21 cellular contexts compared by ENCODE assay signal in the genomic region with DNA sequence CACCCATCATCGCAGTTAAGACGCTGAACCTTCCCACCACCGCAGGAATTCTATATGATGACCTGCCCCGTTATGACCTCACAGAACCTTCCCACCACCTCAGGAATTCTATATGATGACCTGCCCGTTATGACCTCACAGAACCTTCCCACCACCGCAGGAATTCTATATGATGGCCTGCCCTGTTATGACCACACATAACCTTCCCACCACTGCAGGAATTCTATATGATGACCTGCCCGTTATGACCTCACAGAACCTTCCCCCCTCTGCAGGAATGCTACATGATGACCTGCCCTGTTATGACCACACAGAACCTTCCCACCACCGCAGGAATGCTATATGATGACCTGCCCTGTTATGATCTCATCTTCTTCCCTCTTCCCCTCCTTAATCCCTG.
DNase-seq lines count a peak whose midpoint lies in the region; ATAC-seq, FAIRE-seq and TF ChIP-seq lines count a peak whose summit lies in the region.
"Had no signal": no experiment of that assay in that cellular context is flagged by ENCODE, and none has a peak within 500 bp of the region (broad histone marks: within the 10 kb centered on the region; RNA-seq: fewer than 3 reads in every experiment).

No MANE protein-coding gene starts in this region.

- H3K9me3 ChIP-seq in K562 (replicated peaks; ENCODE audit: control insufficient read depth, insufficient read depth, low read depth, low read length) = no peaks in the 10 kb centered on the region
- H3K9me3 ChIP-seq: breast epithelium, Caco-2, esophagus squamous epithelium, mucosa of descending colon had no signal

- H3K4me1 ChIP-seq in K562 (replicated peaks in 1 of 2; ENCODE audit: control insufficient read depth in 2 of 2, insufficient read depth in 2 of 2, low read length in 2 of 2) (no peaks in the 10 kb centered on the region), GM23338 (ENCODE audit: insufficient read depth) (no peaks in the 10 kb centered on the region)
- H3K4me1 ChIP-seq: breast epithelium, Caco-2, esophagus squamous epithelium, neural progenitor cell had no signal

- H3F3A ChIP-seq in GM23338 (replicated peaks; ENCODE audit: low read depth) = no peaks in the 10 kb centered on the region

- no peaks in the 10 kb centered on the region for H3K27me3 Mint-ChIP-seq in GM23338 (ENCODE audit: insufficient read depth, low read depth, poor library complexity)
- H3K27me3 Mint-ChIP-seq in activated T-cell treated with anti-CD3 and anti-CD28 coated beads, Interleukin-2, amount 50 U/mL, for 72 hours (ENCODE audit: low read depth) = no peaks in the 10 kb centered on the region
- H3K27me3 Mint-ChIP-seq: activated CD4-positive, alpha-beta T cell treated with anti-CD3 and anti-CD28 coated beads for 36 hours; activated T-helper 17 cell treated with anti-CD3 and anti-CD28 coated beads, Interleukin-2, amount 50 U/mL, for 72 hours had no signal

- TF ChIP-seq EP300 in K562 (IDR thresholded peaks at IDR 0.05; ENCODE audit: low read length) = no peak

- H3K27ac ChIP-seq in K562 (ENCODE audit: extremely low read depth, low read depth, low read length) (no peak overlapping the region), GM23338 (ENCODE audit: low read depth) (no peak overlapping the region)
- H3K27ac ChIP-seq: breast epithelium, esophagus squamous epithelium, neural progenitor cell had no signal

- H2AFZ ChIP-seq in K562 (ENCODE audit: low read depth, low read length) (no peak overlapping the region), GM23338 (no peak overlapping the region)
- H2AFZ ChIP-seq: neural progenitor cell had no signal

- no peak for TF ChIP-seq RAD21 in K562 (CRISPR knock-in tag; conservative IDR thresholded peaks at IDR 0.05 in 1 of 2, IDR thresholded peaks at IDR 0.05 in 1 of 2)

- no peak for ATAC-seq in K562
- ATAC-seq in GM23338 = no peak
- no peak for ATAC-seq in activated T-cell treated with anti-CD3 and anti-CD28 coated beads, Interleukin-2, amount 50 U/mL, for 72 hours (replicated peaks in 1 of 2)
- ATAC-seq: activated CD4-positive, alpha-beta T cell treated with anti-CD3 and anti-CD28 coated beads for 36 hours; activated T-helper 17 cell treated with anti-CD3 and anti-CD28 coated beads, Interleukin-2, amount 50 U/mL, for 72 hours; mucosa of descending colon had no signal

- TF ChIP-seq POLR2A in K562 (conservative IDR thresholded peaks at IDR 0.05) = no peak

- peak; percentile 45 for DNase-seq in AG20443 (ENCODE audit: low spot score)
- peak; percentile 47 for DNase-seq in H4 (ENCODE audit: low spot score)
- DNase-seq in K562 (ENCODE audit: extremely low read depth in 1 of 4, low spot score in 3 of 4) = peak in 1 of 4 experiments; percentile 9
- DNase-seq in kidney tubule cell (ENCODE audit: low spot score) = peak; percentile 5
- DNase-seq in GM23338 (ENCODE audit: low spot score) = no peak
- no peak for DNase-seq in stimulated activated CD4-positive, alpha-beta T cell treated with anti-CD3 and anti-CD28 coated beads, Interleukin-1b, Interleukin-23, amount 100 ng/mL, for 48 hours
- no peak for DNase-seq in activated T-cell treated with anti-CD3 and anti-CD28 coated beads, Interleukin-2, amount 50 U/mL, for 72 hours
- DNase-seq: activated CD4-positive, alpha-beta T cell treated with anti-CD3 and anti-CD28 coated beads for 36 hours; Caco-2; esophagus squamous epithelium; H7; MM.1S; mucosa of descending colon; NCI-H1930; RPMI8226; stimulated activated CD8-positive, alpha-beta memory T cell treated with anti-CD3 and anti-CD28 coated beads, Interleukin-4, amount 100 ng/mL, for 48 hours had no signal

- CTCF ChIA-PET in K562 (lab: Yijun Ruan, JAX; ENCODE audit: low intra/inter-chr PET ratio) = no interaction called here

- in situ Hi-C loops in K562 (cut with MboI) = no loop called here

- H3K79me2 ChIP-seq in K562 (ENCODE audit: control insufficient read depth, insufficient read depth, low read length) = no peaks in the 10 kb centered on the region
- H3K79me2 ChIP-seq in GM23338 (replicated peaks; ENCODE audit: insufficient read depth) = no peaks in the 10 kb centered on the region

- H3K36me3 Mint-ChIP-seq in GM23338 (ENCODE audit: low read depth) = no peaks in the 10 kb centered on the region
- H3K36me3 Mint-ChIP-seq in activated T-cell treated with anti-CD3 and anti-CD28 coated beads, Interleukin-2, amount 50 U/mL, for 72 hours (ENCODE audit: insufficient read depth in 2 of 2) = peaks cover 2% of the 10 kb centered on the region in 2 donors
- H3K36me3 Mint-ChIP-seq: neural progenitor cell had no signal

- FAIRE-seq in K562 (lab: Jason Lieb, UNC) = peak; percentile 85
- FAIRE-seq: G401.6, TTC549 had no signal

- intact Hi-C loops in K562 (cut with micrococcal nuclease) = no loop called here

- H3K27ac Mint-ChIP-seq in GM23338 = no peak overlapping the region
- no peak overlapping the region for H3K27ac Mint-ChIP-seq in activated T-cell treated with anti-CD3 and anti-CD28 coated beads, Interleukin-2, amount 50 U/mL, for 72 hours
- H3K27ac Mint-ChIP-seq: activated CD4-positive, alpha-beta T cell treated with anti-CD3 and anti-CD28 coated beads for 36 hours; activated T-helper 17 cell treated with anti-CD3 and anti-CD28 coated beads, Interleukin-2, amount 50 U/mL, for 72 hours; neural progenitor cell had no signal

- peaks cover 4% of the 10 kb centered on the region; the same call in 2 of the 3 replicates for H3K9me3 Mint-ChIP-seq in GM23338
- peaks cover 0 to 7% of the 10 kb centered on the region in 2 donors for H3K9me3 Mint-ChIP-seq in activated T-cell treated with anti-CD3 and anti-CD28 coated beads, Interleukin-2, amount 50 U/mL, for 72 hours
- H3K9me3 Mint-ChIP-seq: activated T-helper 17 cell treated with anti-CD3 and anti-CD28 coated beads, Interleukin-2, amount 50 U/mL, for 72 hours had no signal

- H3K9me1 ChIP-seq in K562 (ENCODE audit: control insufficient read depth, insufficient read depth, low read length) = no peaks in the 10 kb centered on the region

- no peak overlapping the region for H3K4me2 ChIP-seq in K562 (ENCODE audit: insufficient read depth, low read length)
- no peak overlapping the region for H3K4me2 ChIP-seq in GM23338
- H3K4me2 ChIP-seq: neural progenitor cell had no signal

- no peak overlapping the region for H3K4me3 Mint-ChIP-seq in GM23338
- no peak overlapping the region for H3K4me3 Mint-ChIP-seq in activated T-cell treated with anti-CD3 and anti-CD28 coated beads, Interleukin-2, amount 50 U/mL, for 72 hours
- H3K4me3 Mint-ChIP-seq: activated CD4-positive, alpha-beta T cell treated with anti-CD3 and anti-CD28 coated beads for 36 hours; activated T-helper 17 cell treated with anti-CD3 and anti-CD28 coated beads, Interleukin-2, amount 50 U/mL, for 72 hours; neural progenitor cell had no signal

- H3K27me3 ChIP-seq in K562 (ENCODE audit: control insufficient read depth in 2 of 2, insufficient read depth in 2 of 2, low read length in 2 of 2) (peaks cover 0 to 6% of the 10 kb centered on the region in 2 experiments; a peak in 1 of 5 replicates), GM23338 (ENCODE audit: insufficient read depth) (no peaks in the 10 kb centered on the region)
- H3K27me3 ChIP-seq: breast epithelium, esophagus squamous epithelium, neural progenitor cell had no signal

- no TSS peak for BruUV-seq in K562 (replicated peaks; lab: Mats Ljungman, UMichigan)

- H4K20me1 ChIP-seq in K562 (replicated peaks; ENCODE audit: control insufficient read depth, insufficient read depth, low read length) (no peaks in the 10 kb centered on the region), GM23338 (replicated peaks; ENCODE audit: insufficient read depth) (no peaks in the 10 kb centered on the region)

- POLR2A ChIA-PET in K562 (lab: Yijun Ruan, JAX) = no interaction called here

- no peaks in the 10 kb centered on the region for H3K36me3 ChIP-seq in K562 (ENCODE audit: control insufficient read depth, insufficient read depth, low read length)
- H3K36me3 ChIP-seq in GM23338 (ENCODE audit: insufficient read depth) = no peaks in the 10 kb centered on the region
- H3K36me3 ChIP-seq: breast epithelium, esophagus squamous epithelium, neural progenitor cell had no signal

- whole genome bisulfite sequencing in K562 (ENCODE audit: insufficient coverage, low coverage, missing lambda C conversion rate) = 1% methylated on average over 8 of the region's 8 CpGs

- H3K4me3 ChIP-seq in K562 = no peak overlapping the region
- no peak overlapping the region for H3K4me3 ChIP-seq in GM23338
- H3K4me3 ChIP-seq: breast epithelium, esophagus squamous epithelium, mucosa of descending colon, neural progenitor cell had no signal

- no peak overlapping the region for H3K9ac ChIP-seq in K562 (ENCODE audit: insufficient read depth in 1 of 2, low read depth in 2 of 2, low read length in 2 of 2)
- H3K9ac ChIP-seq: neural progenitor cell had no signal

- no peak for TF ChIP-seq CTCF in K562 (IDR thresholded peaks at IDR 0.05 in 2 of 3, conservative IDR thresholded peaks at IDR 0.05 in 1 of 3; ENCODE audit: insufficient read depth in 2 of 3, low read depth in 1 of 3, low read length in 3 of 3)
- no peak for TF ChIP-seq CTCF in GM23338 (conservative IDR thresholded peaks at IDR 0.05; ENCODE audit: low read depth in 2 of 2)

- no peaks in the 10 kb centered on the region for H3K4me1 Mint-ChIP-seq in GM23338
- no peaks in the 10 kb centered on the region for H3K4me1 Mint-ChIP-seq in activated T-cell treated with anti-CD3 and anti-CD28 coated beads, Interleukin-2, amount 50 U/mL, for 72 hours (ENCODE audit: low read depth)
- H3K4me1 Mint-ChIP-seq: activated CD4-positive, alpha-beta T cell treated with anti-CD3 and anti-CD28 coated beads for 36 hours; activated T-helper 17 cell treated with anti-CD3 and anti-CD28 coated beads, Interleukin-2, amount 50 U/mL, for 72 hours had no signal

- no peaks in the 10 kb centered on the region for H3K9me2 ChIP-seq in GM23338 (ENCODE audit: insufficient read depth)

TF ChIP-seq in K562, 482 proteins besides CTCF, POLR2A, EP300 and RAD21 (continues in another document):
- TF ChIP-seq MAFG (tag; conservative IDR thresholded peaks at IDR 0.05) (no peak), SIN3A (IDR thresholded peaks at IDR 0.05; ENCODE audit: borderline replicate concordance in 2 of 2, control insufficient read depth in 1 of 2, low read depth in 2 of 2, low read length in 2 of 2) (no peak), ZNF583 (CRISPR knock-in tag; IDR thresholded peaks at IDR 0.05) (no peak), EP400 (IDR thresholded peaks at IDR 0.05) (no peak), MED1 (CRISPR knock-in tag; IDR thresholded peaks at IDR 0.05; ENCODE audit: borderline replicate concordance) (no peak), MAFF (IDR thresholded peaks at IDR 0.05; ENCODE audit: low read length) (no peak), ZNF41 (CRISPR knock-in tag; conservative IDR thresholded peaks at IDR 0.05) (no peak)

TF ChIP-seq in GM23338, 12 proteins besides CTCF, POLR2A, EP300 and RAD21 (continues in another document):
- TF ChIP-seq CREB1 (CRISPR knock-in tag; IDR thresholded peaks at IDR 0.05; ENCODE audit: low read depth) (no peak), ZNF331 (CRISPR knock-in tag; IDR thresholded peaks at IDR 0.05; ENCODE audit: low read depth) (no peak)

Comparison
In these comparisons a context has a peak if more than half of its experiments do, and no peak if none do; other contexts are left out.
1. DNase-seq: peak in AG20443 (single experiment), H4 (single experiment) and kidney tubule cell (single experiment); none in GM23338 (single experiment), stimulated activated CD4-positive, alpha-beta T cell treated with anti-CD3 and anti-CD28 coated beads, Interleukin-1b, Interleukin-23, amount 100 ng/mL, for 48 hours (single experiment) and activated T-cell treated with anti-CD3 and anti-CD28 coated beads, Interleukin-2, amount 50 U/mL, for 72 hours (0 of 2).